In genomic region chr10:6180480-6181110, GRCh38 we compare ENCODE assay signal across 15 cellular contexts. TPM values are rescaled to one million over a fixed set of nuclear protein-coding genes. Genes with fewer than 3 reads are reported as not detected.
A peak's percentile ranks its signal among the peaks of the same experiment; 100 is the strongest.
DNase-seq lines count a peak whose midpoint lies in the region; ATAC-seq and TF ChIP-seq lines count a peak whose summit lies in the region.
"Had no signal": no experiment of that assay in that cellular context is flagged by ENCODE, and none has a peak within 500 bp of the region (broad histone marks: within the 10 kb centered on the region; RNA-seq: fewer than 3 reads in every experiment).

No MANE protein-coding gene starts in this region.

- H3K36me3 ChIP-seq in CD4-positive, CD25-positive, alpha-beta regulatory T cell (ENCODE audit: control insufficient read depth, insufficient read depth, low read length) = no peaks in the 10 kb centered on the region
- H3K36me3 ChIP-seq in subcutaneous abdominal adipose tissue (ENCODE audit: control insufficient read depth in 5 of 5, insufficient read depth in 5 of 5, low read length in 5 of 5) (no peaks in the 10 kb centered on the region), thyroid gland (no peaks in the 10 kb centered on the region), WERI-Rb-1 (no peaks in the 10 kb centered on the region)

- no peak overlapping the region for H3K9ac ChIP-seq in subcutaneous abdominal adipose tissue (ENCODE audit: low read length in 5 of 5)

- no peaks in the 10 kb centered on the region for H3K27me3 Mint-ChIP-seq in CD4-positive, CD25-positive, alpha-beta regulatory T cell
- H3K27me3 Mint-ChIP-seq in Calu3 (ENCODE audit: unreplicated experiment) (no peaks in the 10 kb centered on the region), WTC11 (ENCODE audit: low read depth) (no peaks in the 10 kb centered on the region)
- H3K27me3 Mint-ChIP-seq: B cell had no signal

- H3K9me3 ChIP-seq in CD4-positive, CD25-positive, alpha-beta regulatory T cell (ENCODE audit: control insufficient read depth in 2 of 2, low read length in 2 of 2) = no peaks in the 10 kb centered on the region
- no peaks in the 10 kb centered on the region for H3K9me3 ChIP-seq in subcutaneous abdominal adipose tissue (ENCODE audit: control insufficient read depth in 5 of 5, low read length in 5 of 5)
- no peaks in the 10 kb centered on the region for H3K9me3 ChIP-seq in thyroid gland
- H3K9me3 ChIP-seq in WERI-Rb-1 (ENCODE audit: severe bottlenecking) = no peaks in the 10 kb centered on the region

- H3K27ac ChIP-seq in CD4-positive, CD25-positive, alpha-beta regulatory T cell (ENCODE audit: insufficient read depth, low read length, poor library complexity, severe bottlenecking) = no peak overlapping the region
- H3K27ac ChIP-seq in subcutaneous abdominal adipose tissue (ENCODE audit: low read depth, low read length) = peak overlapping the region; percentile 54
- no peak overlapping the region for H3K27ac ChIP-seq in thyroid gland
- no peak overlapping the region for H3K27ac ChIP-seq in WERI-Rb-1
- no peak overlapping the region for H3K27ac ChIP-seq in foreskin keratinocyte

- H3K4me1 ChIP-seq in CD4-positive, CD25-positive, alpha-beta regulatory T cell (ENCODE audit: control insufficient read depth, insufficient read depth, low read length, poor library complexity, severe bottlenecking) = no peaks in the 10 kb centered on the region
- H3K4me1 ChIP-seq in subcutaneous abdominal adipose tissue (ENCODE audit: control insufficient read depth in 5 of 5, insufficient read depth in 5 of 5, low read length in 5 of 5) (peaks cover 0 to 63% (median 51%) of the 10 kb centered on the region in 5 donors), thyroid gland (peaks cover 0 to 4% of the 10 kb centered on the region in 2 donors), foreskin keratinocyte (peaks cover 4% of the 10 kb centered on the region)

- TF ChIP-seq CTCF in Calu3 (IDR thresholded peaks at IDR 0.05; ENCODE audit: unreplicated experiment) = no peak
- TF ChIP-seq CTCF in WTC11 (IDR thresholded peaks at IDR 0.05) = no peak
- TF ChIP-seq CTCF in thyroid gland (IDR thresholded peaks at IDR 0.05) = no peak
- TF ChIP-seq CTCF in WERI-Rb-1 (IDR thresholded peaks at IDR 0.05; ENCODE audit: low read depth, low read length) = no peak
- TF ChIP-seq CTCF in foreskin keratinocyte (conservative IDR thresholded peaks at IDR 0.05) = no peak

- H3K4me3 ChIP-seq in CD4-positive, CD25-positive, alpha-beta regulatory T cell (ENCODE audit: low read depth, low read length) = no peak overlapping the region
- H3K4me3 ChIP-seq in subcutaneous abdominal adipose tissue (ENCODE audit: low read depth in 1 of 5, low read length in 5 of 5) (no peak overlapping the region), thyroid gland (replicated peaks in 1 of 3) (no peak overlapping the region), WERI-Rb-1 (ENCODE audit: low read depth, low read length) (no peak overlapping the region)

- DNase-seq in CD4-positive, CD25-positive, alpha-beta regulatory T cell = no peak
- DNase-seq in Calu3 = no peak
- no peak for DNase-seq in WTC11 (ENCODE audit: low spot score)
- DNase-seq in thyroid gland = no peak
- no peak for DNase-seq in WERI-Rb-1
- DNase-seq in foreskin keratinocyte = no peak
- DNase-seq: C1 segment of cervical spinal cord; CD8-positive, alpha-beta T cell; COR-L47; DND-41; GDM1; GOT3; H9 had no signal

- POLR2A ChIA-PET in WTC11 (lab: Charles Lee) = no interaction called here

- WGBS in thyroid gland, 2 donors = 88 to 89% methylated on average over 4 of the region's 4 CpGs

- intact Hi-C loops in Calu3 (cut with micrococcal nuclease; ENCODE audit: unreplicated experiment) (no loop called here), thyroid gland (cut with DNase I) (no loop called here)

- CTCF ChIA-PET in Calu3 (lab: Charles Lee) (no interaction called here), WTC11 (lab: Charles Lee) (no interaction called here)

- no peak overlapping the region for H3K4me3 Mint-ChIP-seq in CD4-positive, CD25-positive, alpha-beta regulatory T cell
- no peak overlapping the region for H3K4me3 Mint-ChIP-seq in Calu3 (ENCODE audit: low read depth, unreplicated experiment)
- no peak overlapping the region for H3K4me3 Mint-ChIP-seq in WTC11
- H3K4me3 Mint-ChIP-seq: B cell; CD8-positive, alpha-beta T cell; H9 had no signal

- H3K9me3 Mint-ChIP-seq in CD4-positive, CD25-positive, alpha-beta regulatory T cell = no peaks in the 10 kb centered on the region
- no peaks in the 10 kb centered on the region for H3K9me3 Mint-ChIP-seq in Calu3 (ENCODE audit: low read depth, unreplicated experiment)
- H3K9me3 Mint-ChIP-seq in WTC11 = no peaks in the 10 kb centered on the region
- H3K9me3 Mint-ChIP-seq: CD8-positive, alpha-beta T cell; H9 had no signal

- BruUV-seq in Calu3 (replicated peaks; lab: Mats Ljungman, UMichigan) = no TSS peak

- peaks cover 4 to 33% (median 15%) of the 10 kb centered on the region in 4 donors for H3K4me1 Mint-ChIP-seq in CD4-positive, CD25-positive, alpha-beta regulatory T cell
- H3K4me1 Mint-ChIP-seq in Calu3 (ENCODE audit: low read depth, unreplicated experiment) = peaks cover 8% of the 10 kb centered on the region
- 0 out of 2 replicates have a peak, but pooled peaks cover 8% of the 10 kb centered on the region for H3K4me1 Mint-ChIP-seq in WTC11

- H3K27me3 ChIP-seq in CD4-positive, CD25-positive, alpha-beta regulatory T cell (ENCODE audit: control insufficient read depth, insufficient read depth, low read length) = no peaks in the 10 kb centered on the region
- H3K27me3 ChIP-seq in subcutaneous abdominal adipose tissue (ENCODE audit: control insufficient read depth in 5 of 5, insufficient read depth in 4 of 5, low read length in 5 of 5) = no peaks in the 10 kb centered on the region
- H3K27me3 ChIP-seq in thyroid gland = no peaks in the 10 kb centered on the region
- H3K27me3 ChIP-seq in WERI-Rb-1 (ENCODE audit: insufficient read depth, low read depth, severe bottlenecking) = peaks cover 21% of the 10 kb centered on the region
- no peaks in the 10 kb centered on the region for H3K27me3 ChIP-seq in foreskin keratinocyte

- H3K36me3 Mint-ChIP-seq in CD4-positive, CD25-positive, alpha-beta regulatory T cell = peaks cover 8% of the 10 kb centered on the region
- H3K36me3 Mint-ChIP-seq in Calu3 (ENCODE audit: insufficient read depth, unreplicated experiment) (peaks cover 16% of the 10 kb centered on the region), WTC11 (peaks cover 4% of the 10 kb centered on the region; the same call in 1 of the 2 replicates)

- no peak for ATAC-seq in CD4-positive, CD25-positive, alpha-beta regulatory T cell (ENCODE audit: low read depth in 2 of 2)
- ATAC-seq in WTC11 (no peak), foreskin keratinocyte (no peak)
- ATAC-seq: CD8-positive, alpha-beta T cell had no signal

- TF ChIP-seq POLR2A in thyroid gland (IDR thresholded peaks at IDR 0.05) = no peak

- H3K27ac Mint-ChIP-seq in CD4-positive, CD25-positive, alpha-beta regulatory T cell = peak overlapping the region; percentile 14 to 88 (median 69)
- H3K27ac Mint-ChIP-seq in Calu3 (ENCODE audit: unreplicated experiment) (peak overlapping the region; percentile 7), WTC11 (no peak overlapping the region)
- H3K27ac Mint-ChIP-seq: B cell; CD8-positive, alpha-beta T cell had no signal

TF ChIP-seq in WTC11, 78 proteins besides CTCF, POLR2A, EP300 and RAD21:
- TF ChIP-seq ZNF219 (CRISPR knock-in tag; IDR thresholded peaks at IDR 0.05; ENCODE audit: borderline replicate concordance) (no peak), ZNF263 (CRISPR knock-in tag; IDR thresholded peaks at IDR 0.05; ENCODE audit: low read depth) (no peak), MLX (CRISPR knock-in tag; IDR thresholded peaks at IDR 0.05) (no peak), ZNF121 (CRISPR knock-in tag; IDR thresholded peaks at IDR 0.05) (peak; percentile 58; the same call in 1 of the 2 replicates), NFYB (CRISPR knock-in tag; conservative IDR thresholded peaks at IDR 0.05; ENCODE audit: low read depth) (no peak), TP53 (CRISPR knock-in tag; IDR thresholded peaks at IDR 0.05) (no peak), SMAD4 (CRISPR knock-in tag; IDR thresholded peaks at IDR 0.05) (no peak)
TF ChIP-seq in WTC11: peak in this region for 1.

RNA-seq across cellular contexts. Expression of gene PFKFB3, which starts 22.1 kb away (rescaled TPM):
- 96.3 TPM for total RNA-seq in CD4-positive, CD25-positive, alpha-beta regulatory T cell
- polyA plus RNA-seq in CD4-positive, CD25-positive, alpha-beta regulatory T cell = 1 to 10 TPM; 2.8 to 6.2 (median 3.9) TPM
- total RNA-seq in Calu3 (2022) (273 and 293 TPM in 2 replicates), WTC11 (2021) (30.6 to 42.5 TPM (median 40.7 TPM) in 3 replicates), thyroid gland (10 to 100 TPM in 2 of 4 donors, 1 to 10 TPM in 2; 8.4 to 11.8 (median 9.4) TPM), foreskin keratinocyte (18.6 and 18.8 TPM in 2 replicates)
- 8.4 and 9.1 TPM in 2 replicates for polyA plus RNA-seq in foreskin keratinocyte
